In the genomic region with DNA sequence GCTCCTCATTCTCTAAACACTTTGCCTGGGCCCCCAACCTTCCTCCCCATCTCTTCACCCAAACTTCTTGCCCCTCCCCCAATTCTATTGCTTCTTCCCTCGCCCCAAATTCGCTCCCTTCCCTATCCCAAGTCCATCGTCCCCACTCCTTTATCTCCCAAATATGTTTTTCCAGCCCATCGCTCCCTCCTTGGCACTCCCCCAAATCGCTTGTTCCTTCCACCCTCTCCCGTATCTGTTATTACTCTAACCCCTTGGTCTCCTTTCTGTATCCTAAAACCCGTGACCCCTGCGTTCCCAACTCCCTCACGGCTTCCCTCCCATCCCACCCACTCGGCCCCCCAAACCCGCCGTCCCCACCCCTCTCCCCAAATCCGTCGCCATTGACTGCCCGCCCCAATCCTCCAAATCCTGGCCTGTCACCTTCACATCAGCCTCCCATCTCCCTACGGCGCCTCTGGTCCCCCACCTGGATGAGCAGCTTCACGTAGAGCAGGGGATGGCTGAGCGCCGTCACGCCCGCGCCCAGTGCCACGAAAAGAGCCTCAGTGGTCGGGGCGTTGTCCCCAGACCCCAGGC, we compare ENCODE assay signal across 8 cellular contexts. TPM values are rescaled to one million over a fixed set of nuclear protein-coding genes. Genes with fewer than 3 reads are reported as not detected.
DNase-seq lines count a peak whose midpoint lies in the region; ATAC-seq and TF ChIP-seq lines count a peak whose summit lies in the region.

No MANE protein-coding gene starts in this region.

- H3K9me3 ChIP-seq in SK-N-SH (no peaks in the 10 kb centered on the region), PC-9 (ENCODE audit: insufficient read depth, low read depth) (no peaks in the 10 kb centered on the region), right cardiac atrium (ENCODE audit: control insufficient read depth, low read length) (no peaks in the 10 kb centered on the region), suprapubic skin (no peaks in the 10 kb centered on the region)

- H3K27me3 ChIP-seq in SK-N-SH (ENCODE audit: insufficient read depth) (no peaks in the 10 kb centered on the region; the same call in 1 of the 2 replicates), PC-9 (ENCODE audit: insufficient read depth, low read depth) (no peaks in the 10 kb centered on the region), right cardiac atrium (ENCODE audit: control insufficient read depth, insufficient read depth) (no peaks in the 10 kb centered on the region), suprapubic skin (no peaks in the 10 kb centered on the region)

- CTCF ChIA-PET in SK-N-SH (lab: Yijun Ruan, JAX), result interaction anchor here (1.0 to 7.8 kb wide), 7 partner anchors 33 to 219 kb away, joined by 3 to 54 read pairs (median 4); a partner anchor contains a TSS
- CTCF ChIA-PET in PC-9 (lab: Charles Lee), result interaction anchor here (0.6 to 1.2 kb wide), 3 partner anchors 32 to 187 kb away, joined by 4 to 6 read pairs (median 4); no protein-coding TSS in a partner anchor

- H4K20me1 ChIP-seq in SK-N-SH (ENCODE audit: insufficient read depth) (peaks cover 42% of the 10 kb centered on the region), PC-9 (ENCODE audit: insufficient read depth) (peaks cover 43% of the 10 kb centered on the region)

- H3K27ac ChIP-seq in SK-N-SH (ENCODE audit: low read depth in 2 of 2, low read length in 1 of 2), result peak overlapping the region; percentile 64 to 72
- peak overlapping the region; percentile 40; the same call in 1 of the 2 replicates for H3K27ac ChIP-seq in PC-9
- H3K27ac ChIP-seq in right cardiac atrium (ENCODE audit: low read length), result peak overlapping the region; percentile 87
- peak overlapping the region; percentile 96 for H3K27ac ChIP-seq in suprapubic skin

- WGBS in SK-N-SH (ENCODE audit: low lambda C conversion rate), result under 1% methylated on average over 26 of the region's 26 CpGs
- under 1% methylated on average over 26 of the region's 26 CpGs for WGBS in right cardiac atrium
- under 1% methylated on average over 26 of the region's 26 CpGs for WGBS in suprapubic skin

- TF ChIP-seq EP300 in SK-N-SH (IDR thresholded peaks at IDR 0.05; ENCODE audit: borderline replicate concordance in 1 of 2, low read depth in 1 of 2, low read length in 1 of 2), result no peak
- TF ChIP-seq EP300 in suprapubic skin (IDR thresholded peaks at IDR 0.05), result no peak

- H3F3A ChIP-seq in SK-N-SH (replicated peaks; ENCODE audit: insufficient read depth), result no peaks in the 10 kb centered on the region
- H3F3A ChIP-seq in PC-9 (ENCODE audit: insufficient read depth, low read depth), result peaks cover 13% of the 10 kb centered on the region; the same call in 1 of the 2 replicates

- H3K4me1 ChIP-seq in SK-N-SH (ENCODE audit: control insufficient read depth in 1 of 2, insufficient read depth in 2 of 2, low read depth in 1 of 2, low read length in 1 of 2) (peaks cover 0 to 21% of the 10 kb centered on the region in 2 experiments; a peak in 2 of 4 replicates), PC-9 (replicated peaks; ENCODE audit: insufficient read depth) (peaks cover 28% of the 10 kb centered on the region), right cardiac atrium (ENCODE audit: control insufficient read depth, insufficient read depth, low read length) (peaks cover 20% of the 10 kb centered on the region), suprapubic skin (peaks cover 53% of the 10 kb centered on the region)

- H3K9me2 ChIP-seq in SK-N-SH (no peaks in the 10 kb centered on the region), PC-9 (ENCODE audit: insufficient read depth) (no peaks in the 10 kb centered on the region)

- no peak for TF ChIP-seq RAD21 in SK-N-SH (IDR thresholded peaks at IDR 0.05; ENCODE audit: low read length)

- POLR2A ChIA-PET in SK-N-SH (lab: Yijun Ruan, JAX), result interaction anchor here (0.6 to 2.2 kb wide), 8 partner anchors 12 to 218 kb away, joined by 3 to 16 read pairs (median 3); a partner anchor contains a TSS
- POLR2A ChIA-PET in PC-9 (lab: Charles Lee; ENCODE audit: unreplicated experiment), result interaction anchor here (0.6 to 1.0 kb wide), 6 partner anchors 21 to 103 kb away, joined by 3 to 8 read pairs (median 4); no protein-coding TSS in a partner anchor

- DNase-seq in SK-N-SH (no peak), PC-9 (no peak), right cardiac atrium (peak in 2 of 3 donors; percentile 41 to 48), suprapubic skin (ENCODE audit: low spot score in 2 of 2) (peak in 1 of 2 donors; percentile 72), HPDE6-E6E7 (ENCODE audit: extremely low spot score) (no peak), NCI-H2081 (lab: John Stamatoyannopoulos, UW) (no peak)

- H3K4me3 ChIP-seq in SK-N-SH (ENCODE audit: low read depth in 2 of 2, low read length in 1 of 2), result peak overlapping the region; percentile 93 to 95
- peak overlapping the region; percentile 99 for H3K4me3 ChIP-seq in PC-9
- peak overlapping the region; percentile 88 for H3K4me3 ChIP-seq in right cardiac atrium (ENCODE audit: low read length)
- H3K4me3 ChIP-seq in suprapubic skin, result peak overlapping the region; percentile 96

- no TSS peak for BruUV-seq in PC-9 (replicated peaks; lab: Mats Ljungman, UMichigan)

- ATAC-seq in SK-N-SH treated with all-trans-retinoic acid at 6 μM for 48 hours (no peak), right cardiac atrium (no peak), GM19467 (IDR thresholded peaks at IDR 0.05; ENCODE audit: unreplicated experiment) (no peak)

- no peak for TF ChIP-seq POLR2A in suprapubic skin (IDR thresholded peaks at IDR 0.05)

- H3K36me3 ChIP-seq in SK-N-SH (replicated peaks in 1 of 2; ENCODE audit: control insufficient read depth in 1 of 2, insufficient read depth in 2 of 2, low read length in 1 of 2) (peaks cover 0 to 2% of the 10 kb centered on the region in 2 experiments), PC-9 (ENCODE audit: low read depth) (peaks cover 10% of the 10 kb centered on the region), suprapubic skin (no peaks in the 10 kb centered on the region)

- H3K79me2 ChIP-seq in SK-N-SH (ENCODE audit: insufficient read depth) (peaks cover 55% of the 10 kb centered on the region), PC-9 (ENCODE audit: low read depth) (peaks cover 62% of the 10 kb centered on the region)

- H3K4me2 ChIP-seq in SK-N-SH (peak overlapping the region; percentile 82), PC-9 (peak overlapping the region; percentile 92)

- intact Hi-C loops in PC-9 (cut with micrococcal nuclease; ENCODE audit: unreplicated experiment), result loop anchor here (2.0 kb wide), 1 partner anchor 37 kb away; no protein-coding TSS in a partner anchor
- intact Hi-C loops in right cardiac atrium (cut with DNase I), result loop anchor here in 1 of 4 donors (10.0 kb wide), 1 partner anchor 221 kb away; no protein-coding TSS in a partner anchor

- peak overlapping the region; percentile 100 for H3K9ac ChIP-seq in SK-N-SH

- peak overlapping the region; percentile 42; the same call in 1 of the 2 replicates for H2AFZ ChIP-seq in SK-N-SH (ENCODE audit: low read depth)
- H2AFZ ChIP-seq in PC-9, result peak overlapping the region; percentile 96

- TF ChIP-seq CTCF in SK-N-SH (IDR thresholded peaks at IDR 0.05), result no peak
- no peak for TF ChIP-seq CTCF in PC-9 (conservative IDR thresholded peaks at IDR 0.05)
- no peak for TF ChIP-seq CTCF in suprapubic skin (IDR thresholded peaks at IDR 0.05)

TF ChIP-seq in SK-N-SH, 30 proteins besides CTCF, POLR2A, EP300 and RAD21:
- TF ChIP-seq, protein P1, sequence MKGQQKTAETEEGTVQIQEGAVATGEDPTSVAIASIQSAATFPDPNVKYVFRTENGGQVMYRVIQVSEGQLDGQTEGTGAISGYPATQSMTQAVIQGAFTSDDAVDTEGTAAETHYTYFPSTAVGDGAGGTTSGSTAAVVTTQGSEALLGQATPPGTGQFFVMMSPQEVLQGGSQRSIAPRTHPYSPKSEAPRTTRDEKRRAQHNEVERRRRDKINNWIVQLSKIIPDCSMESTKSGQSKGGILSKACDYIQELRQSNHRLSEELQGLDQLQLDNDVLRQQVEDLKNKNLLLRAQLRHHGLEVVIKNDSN (IDR thresholded peaks at IDR 0.05; ENCODE audit: borderline replicate concordance, low read depth), result no peak

TF ChIP-seq in SK-N-SH treated with all-trans-retinoic acid at 6 μM for 48 hours, 23 proteins besides CTCF, POLR2A, EP300 and RAD21 (continues in another document):
- TF ChIP-seq ZNF8 (CRISPR knock-in tag; IDR thresholded peaks at IDR 0.05) (no peak), ZNF70 (CRISPR knock-in tag; IDR thresholded peaks at IDR 0.05) (no peak), ESRRG (CRISPR knock-in tag; IDR thresholded peaks at IDR 0.05) (no peak), ZFP30 (CRISPR knock-in tag; IDR thresholded peaks at IDR 0.05) (no peak), BACH2 (CRISPR knock-in tag; IDR thresholded peaks at IDR 0.05; ENCODE audit: borderline replicate concordance) (no peak), ZFP3 (CRISPR knock-in tag; IDR thresholded peaks at IDR 0.05) (no peak)

RNA-seq across cellular contexts. Expression of a gene that starts 0.5 kb away (rescaled TPM):
- polyA plus RNA-seq in SK-N-SH (2012; rRNA removed), result 137 and 151 TPM in 2 replicates
- 105 and 130 TPM in 2 replicates for polyA plus RNA-seq in SK-N-SH (2012; cell fraction: cytosol; rRNA removed)
- 211 and 216 TPM in 2 replicates for polyA plus RNA-seq in SK-N-SH (2012; cell fraction: nucleus; rRNA removed)
- 236 and 241 TPM in 2 replicates for total RNA-seq in PC-9 (2021)
- total RNA-seq in right cardiac atrium, result 100 to 1,000 TPM; 217 to 249 (median 227) TPM
- polyA plus RNA-seq in right cardiac atrium, result 198 TPM
- 100 to 1,000 TPM; 160 to 220 (median 183) TPM for total RNA-seq in suprapubic skin

RNA-seq across cellular contexts. Expression of a gene that starts 20.0 kb away (rescaled TPM):
- not detected in 2 replicates for polyA plus RNA-seq in SK-N-SH (2012; rRNA removed)
- 0.01 TPM in 1 of 2 replicates, not detected in the other for polyA plus RNA-seq in SK-N-SH (2012; cell fraction: cytosol; rRNA removed)
- polyA plus RNA-seq in SK-N-SH (2012; cell fraction: nucleus; rRNA removed), result 0.13 and 0.16 TPM in 2 replicates
- total RNA-seq in PC-9 (2021), result 0.50 and 0.55 TPM in 2 replicates
- 10 to 100 TPM in 2 of 4 donors, 1 to 10 TPM in 2; 6.4 to 14.0 (median 10.7) TPM for total RNA-seq in right cardiac atrium
- polyA plus RNA-seq in right cardiac atrium, result 5.1 TPM
- 10 to 100 TPM in 1 of 4 donors, 1 to 10 TPM in 3; 2.4 to 13.6 (median 4.6) TPM for total RNA-seq in suprapubic skin

RNA-seq across cellular contexts. Expression of a gene that starts 30.9 kb away (rescaled TPM):
- 0.02 TPM in 1 of 2 replicates, not detected in the other for polyA plus RNA-seq in SK-N-SH (2012; rRNA removed)
- polyA plus RNA-seq in SK-N-SH (2012; cell fraction: cytosol; rRNA removed), result not detected in 2 replicates
- polyA plus RNA-seq in SK-N-SH (2012; cell fraction: nucleus; rRNA removed), result 0.15 and 0.17 TPM in 2 replicates
- 0.83 and 1.9 TPM in 2 replicates for total RNA-seq in PC-9 (2021)
- total RNA-seq in right cardiac atrium, result 100 to 1,000 TPM in 1 of 4 donors, 10 to 100 TPM in 3; 35.0 to 125 (median 45.1) TPM
- 69.5 TPM for polyA plus RNA-seq in right cardiac atrium
- total RNA-seq in suprapubic skin, result 10 to 100 TPM in 1 of 4 donors, 1 to 10 TPM in 3; 2.8 to 17.2 (median 3.9) TPM

Comparison
In these comparisons a context has a peak if more than half of its experiments do, and no peak if none do; other contexts are left out.
1. DNase-seq: peak in right cardiac atrium (2 of 3); none in SK-N-SH (single experiment), PC-9 (0 of 2), HPDE6-E6E7 (single experiment) and NCI-H2081 (0 of 2).
2. H3K27ac ChIP-seq: peak in every context shown above with its lines; median percentile 96 in suprapubic skin; 87 in right cardiac atrium; 68 in SK-N-SH; 40 in PC-9.
3. Peak in every context shown above with its lines, with median percentiles within 50 percentile points of each other: H3K4me3 ChIP-seq.